Comparison of ENCODE assay signal across 12 cellular contexts in the genomic region with DNA sequence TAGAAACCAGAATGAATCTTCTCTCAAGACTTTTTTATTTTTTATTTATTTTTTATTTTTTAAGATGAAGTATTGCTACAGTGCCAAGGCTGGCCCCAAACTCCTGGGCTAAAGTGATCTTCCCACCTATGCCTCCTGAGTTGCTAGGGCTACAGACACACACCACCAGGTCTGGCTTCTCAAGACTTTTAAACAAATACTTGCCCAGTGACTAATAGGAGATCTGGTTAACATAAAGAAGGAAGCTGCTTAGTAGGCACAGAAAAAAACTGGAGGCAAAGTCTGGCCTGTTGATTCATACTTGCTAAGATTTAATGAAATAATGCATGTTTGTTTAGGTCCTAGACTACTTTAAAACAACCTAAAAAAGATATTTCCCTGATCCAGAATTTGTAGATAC. TPM values are rescaled to one million over a fixed set of nuclear protein-coding genes. Genes with fewer than 3 reads are reported as not detected.
DNase-seq lines count a peak whose midpoint lies in the region; TF ChIP-seq lines count a peak whose summit lies in the region.
"Had no signal": no experiment of that assay in that cellular context is flagged by ENCODE, and none has a peak within 500 bp of the region (broad histone marks: within the 10 kb centered on the region; RNA-seq: fewer than 3 reads in every experiment).

No MANE protein-coding gene starts in this region.

- in situ Hi-C loops in mammary epithelial cell (cut with MboI; ENCODE audit: low sequenced_read_pairs in 2 of 2), result no loop called here

- no peaks in the 10 kb centered on the region for H4K20me1 ChIP-seq in mammary epithelial cell (ENCODE audit: insufficient read depth, low read length)

- H3K4me1 Mint-ChIP-seq in activated CD4-positive, alpha-beta memory T cell treated with anti-CD3 and anti-CD28 coated beads, Interleukin-2, amount 10 ng/mL, durations not matched to agents 7 days and 5 days, result no peaks in the 10 kb centered on the region

- H3K56ac ChIP-seq in mesendoderm (ENCODE audit: low read length), result no peak overlapping the region

- H3K4me3 Mint-ChIP-seq in activated CD4-positive, alpha-beta memory T cell treated with anti-CD3 and anti-CD28 coated beads, Interleukin-2, amount 10 ng/mL, durations not matched to agents 7 days and 5 days, result no peak overlapping the region

- H4K8ac ChIP-seq in mesendoderm (ENCODE audit: low read depth, low read length), result no peak overlapping the region

- dilution Hi-C loops in mammary epithelial cell (cut with HindIII; ENCODE audit: low sequenced_read_pairs), result no loop called here

- no peaks in the 10 kb centered on the region for H3K79me1 ChIP-seq in mesendoderm (ENCODE audit: low read length)

- no peak overlapping the region for H3K18ac ChIP-seq in mesendoderm (ENCODE audit: low read length)

- peaks cover 4% of the 10 kb centered on the region for H3K36me3 Mint-ChIP-seq in activated CD4-positive, alpha-beta memory T cell treated with anti-CD3 and anti-CD28 coated beads, Interleukin-2, amount 10 ng/mL, durations not matched to agents 7 days and 5 days (ENCODE audit: low read depth)

- H3K9ac ChIP-seq in mammary epithelial cell (ENCODE audit: insufficient read depth, low read length), result peak overlapping the region; percentile 7
- no peak overlapping the region for H3K9ac ChIP-seq in mesendoderm (ENCODE audit: low read length)

- H3K27me3 ChIP-seq in BJ (ENCODE audit: control insufficient read depth, insufficient read depth, low read length) (no peaks in the 10 kb centered on the region), mammary epithelial cell (ENCODE audit: insufficient read depth, low read length) (no peaks in the 10 kb centered on the region), mesendoderm (ENCODE audit: insufficient read depth, low read length, poor library complexity) (no peaks in the 10 kb centered on the region), esophagus squamous epithelium (no peaks in the 10 kb centered on the region)

- H3K27me3 Mint-ChIP-seq in activated CD4-positive, alpha-beta memory T cell treated with anti-CD3 and anti-CD28 coated beads, Interleukin-2, amount 10 ng/mL, durations not matched to agents 7 days and 5 days, result no peaks in the 10 kb centered on the region

- H3K36me3 ChIP-seq in BJ (ENCODE audit: control insufficient read depth, insufficient read depth, low read length) (no peaks in the 10 kb centered on the region), mammary epithelial cell (ENCODE audit: insufficient read depth, low read length) (no peaks in the 10 kb centered on the region), mesendoderm (ENCODE audit: control insufficient read depth, insufficient read depth, low read length) (no peaks in the 10 kb centered on the region), esophagus squamous epithelium (peaks cover 0 to 28% (median 0%) of the 10 kb centered on the region in 3 donors)

- H3K4me3 ChIP-seq in BJ (ENCODE audit: low read depth, low read length), result no peak overlapping the region
- no peak overlapping the region for H3K4me3 ChIP-seq in mammary epithelial cell (replicated peaks in 1 of 3; ENCODE audit: insufficient read depth in 1 of 3, low read depth in 2 of 3, low read length in 3 of 3)
- H3K4me3 ChIP-seq in mesendoderm (ENCODE audit: low read length), result no peak overlapping the region
- no peak overlapping the region for H3K4me3 ChIP-seq in esophagus squamous epithelium

- H2BK15ac ChIP-seq in mesendoderm (replicated peaks; ENCODE audit: low read depth), result no peak overlapping the region

- H3K4me2 ChIP-seq in mammary epithelial cell (ENCODE audit: insufficient read depth, low read depth, low read length) (peak overlapping the region; percentile 2), mesendoderm (ENCODE audit: low read length) (no peak overlapping the region)

- H2BK5ac ChIP-seq in mesendoderm (ENCODE audit: low read length), result no peak overlapping the region

- H3K27ac ChIP-seq in mammary epithelial cell (ENCODE audit: insufficient read depth, low read depth, low read length) (peak overlapping the region; percentile 84), mesendoderm (ENCODE audit: low read depth, low read length) (no peak overlapping the region), esophagus squamous epithelium (peak overlapping the region in 1 of 4 donors; percentile 18)

- TF ChIP-seq CTCF in BJ (IDR thresholded peaks at IDR 0.05; ENCODE audit: insufficient read depth, low read depth, low read length) (no peak), mammary epithelial cell (conservative IDR thresholded peaks at IDR 0.05 in 1 of 2, IDR thresholded peaks at IDR 0.05 in 1 of 2; ENCODE audit: extremely low read depth in 1 of 2, insufficient read depth in 1 of 2, low read depth in 1 of 2, low read length in 2 of 2) (no peak), esophagus squamous epithelium (IDR thresholded peaks at IDR 0.05) (no peak)

- CTCF ChIA-PET in BJ (lab: Yijun Ruan, JAX), result no interaction called here
- CTCF ChIA-PET in mammary epithelial cell (lab: Charles Lee; ENCODE audit: low non-redundant PET), result interaction anchor here (0.7 kb wide), 1 partner anchor 188 kb away, joined by 3 read pairs; no protein-coding TSS in a partner anchor
- CTCF ChIA-PET in activated CD4-positive, alpha-beta memory T cell treated with anti-CD3 and anti-CD28 coated beads, Interleukin-2, amount 10 ng/mL, durations not matched to agents 7 days and 5 days (lab: Charles Lee), result no interaction called here

- H3K4me1 ChIP-seq in mammary epithelial cell (ENCODE audit: insufficient read depth, low read length), result peaks cover 16% of the 10 kb centered on the region
- H3K4me1 ChIP-seq in mesendoderm (ENCODE audit: control insufficient read depth, low read depth, low read length), result no peaks in the 10 kb centered on the region
- H3K4me1 ChIP-seq in esophagus squamous epithelium, result peaks cover 0 to 12% (median 4%) of the 10 kb centered on the region in 3 donors

- H3K9me3 Mint-ChIP-seq in activated CD4-positive, alpha-beta memory T cell treated with anti-CD3 and anti-CD28 coated beads, Interleukin-2, amount 10 ng/mL, durations not matched to agents 7 days and 5 days, result no peaks in the 10 kb centered on the region

- H3K4ac ChIP-seq in mesendoderm (ENCODE audit: low read depth, low read length), result no peak overlapping the region

- no TSS peak for BruUV-seq in mammary epithelial cell (replicated peaks; lab: Mats Ljungman, UMichigan)

- no peak overlapping the region for H3K27ac Mint-ChIP-seq in activated CD4-positive, alpha-beta memory T cell treated with anti-CD3 and anti-CD28 coated beads, Interleukin-2, amount 10 ng/mL, durations not matched to agents 7 days and 5 days

- POLR2A ChIA-PET in BJ (lab: Charles Lee), result no interaction called here
- POLR2A ChIA-PET in activated CD4-positive, alpha-beta memory T cell treated with anti-CD3 and anti-CD28 coated beads, Interleukin-2, amount 10 ng/mL, durations not matched to agents 7 days and 5 days (lab: Charles Lee), result no interaction called here

- H2AK5ac ChIP-seq in mesendoderm (ENCODE audit: low read length), result no peak overlapping the region

- no peak for TF ChIP-seq POLR2A in esophagus squamous epithelium (IDR thresholded peaks at IDR 0.05)

- DNase-seq in BJ (ENCODE audit: low read depth), result peak; percentile 34
- DNase-seq in HT1080 (ENCODE audit: low read depth), result peak; percentile 87
- peak; percentile 79 for DNase-seq in mammary epithelial cell
- DNase-seq in mesendoderm, result peak; percentile 71
- DNase-seq in NCI-H2107 treated with DMSO at 0.1 percent for 48 hours (lab: John Stamatoyannopoulos, UW; ENCODE audit: unreplicated experiment), result no peak
- no peak for DNase-seq in esophagus squamous epithelium (lab: John Stamatoyannopoulos, UW)
- no peak for DNase-seq in activated CD4-positive, alpha-beta memory T cell treated with anti-CD3 and anti-CD28 coated beads, Interleukin-2, amount 10 ng/mL, durations not matched to agents 7 days and 5 days
- DNase-seq in activated T-cell treated with anti-CD3 and anti-CD28 coated beads, Interleukin-2, amount 50 U/mL, for 48 hours, result no peak
- DNase-seq: activated T-cell treated with anti-CD3 and anti-CD28 coated beads for 4 hours; DMS79 treated with DMSO at 0.1 percent for 48 hours; effector CD8-positive, alpha-beta T cell; NCI-H1417 treated with DMSO at 0.1 percent for 48 hours had no signal

- no peak overlapping the region for H4K5ac ChIP-seq in mesendoderm (ENCODE audit: low read length)

- H3K23ac ChIP-seq in mesendoderm (ENCODE audit: low read length), result no peak overlapping the region

- H3K79me2 ChIP-seq in mammary epithelial cell (ENCODE audit: insufficient read depth, low read length) (no peaks in the 10 kb centered on the region), mesendoderm (ENCODE audit: control insufficient read depth, insufficient read depth, low read length) (no peaks in the 10 kb centered on the region)

- intact Hi-C loops in mammary epithelial cell (cut with micrococcal nuclease), result no loop called here
- intact Hi-C loops in esophagus squamous epithelium (cut with DNase I), result no loop called here

- no peak overlapping the region for H2BK120ac ChIP-seq in mesendoderm (ENCODE audit: low read depth, low read length)

- H2AFZ ChIP-seq in mammary epithelial cell (ENCODE audit: low read depth, low read length), result no peak overlapping the region

- H3K9me3 ChIP-seq in mammary epithelial cell (replicated peaks; ENCODE audit: insufficient read depth, low read length) (no peaks in the 10 kb centered on the region), esophagus squamous epithelium (no peaks in the 10 kb centered on the region)

RNA-seq across cellular contexts. Expression of a gene that starts 43.8 kb away (rescaled TPM):
- polyA plus RNA-seq in BJ (2011; rRNA removed) (12.5 and 25.1 TPM in 2 replicates), mammary epithelial cell (14.4 TPM)
- 12.4 and 12.5 TPM in 2 replicates for polyA minus RNA-seq in BJ (2011; rRNA and poly(A)+ RNA removed)
- total RNA-seq in HT1080 (2014; rRNA removed; shearing (Covaris generic)), result 17.7 and 23.8 TPM in 2 replicates
- polyA plus RNA-seq in HT1080 (2015; cell fraction: cytosol; rRNA removed), result 8.6 and 9.9 TPM in 2 replicates
- polyA plus RNA-seq in HT1080 (2015; cell fraction: nucleus; rRNA removed), result 30.6 and 41.6 TPM in 2 replicates
- total RNA-seq in mammary epithelial cell (10 to 100 TPM; 23.0 to 62.5 TPM), esophagus squamous epithelium (10 to 100 TPM; 16.0 to 29.8 (median 23.3) TPM)
- polyA minus RNA-seq in mammary epithelial cell, result 12.2 TPM
- 47.7 TPM for polyA plus RNA-seq in mesendoderm (2013, experiment 1 of 2)
- polyA plus RNA-seq in mesendoderm (2013, experiment 2 of 2), result 47.2 TPM
- 10 to 100 TPM; 23.7 to 24.3 TPM for total RNA-seq in activated CD4-positive, alpha-beta memory T cell treated with anti-CD3 and anti-CD28 coated beads, Interleukin-2, amount 10 ng/mL, durations not matched to agents 7 days and 5 days

Comparison
In these comparisons a context has a peak if more than half of its experiments do, and no peak if none do; other contexts are left out.
1. DNase-seq: peak in BJ (single experiment), HT1080 (single experiment), mammary epithelial cell (single experiment) and mesendoderm (single experiment); none in NCI-H2107 treated with DMSO at 0.1 percent for 48 hours (single experiment), esophagus squamous epithelium (single experiment), activated CD4-positive, alpha-beta memory T cell treated with anti-CD3 and anti-CD28 coated beads, Interleukin-2, amount 10 ng/mL, durations not matched to agents 7 days and 5 days (single experiment) and activated T-cell treated with anti-CD3 and anti-CD28 coated beads, Interleukin-2, amount 50 U/mL, for 48 hours (0 of 2).